ENCODE assay signal across 1 cellular context in genomic region chr15:67030036-67030762, GRCh38.
A peak's percentile ranks its signal among the peaks of the same experiment; 100 is the strongest.
TF ChIP-seq lines count a peak whose summit lies in the region.

No MANE protein-coding gene starts in this region.

TF ChIP-seq in HepG2, 621 proteins besides CTCF, POLR2A, EP300 and RAD21 (continued from another document and continues in another):
- TF ChIP-seq RERE (CRISPR knock-in tag; IDR thresholded peaks at IDR 0.05; ENCODE audit: low read depth): peak; percentile 89; the same call in 1 of the 2 replicates
- TF ChIP-seq ZNF704 (CRISPR knock-in tag; IDR thresholded peaks at IDR 0.05; ENCODE audit: borderline replicate concordance): no peak
- 0 out of 2 replicates have a peak, but pooled peaks have one; percentile 17 for TF ChIP-seq NFKBIZ (CRISPR knock-in tag; IDR thresholded peaks at IDR 0.05)
- no peak for TF ChIP-seq ZNF510 (CRISPR knock-in tag; IDR thresholded peaks at IDR 0.05; ENCODE audit: low read depth)
- peak; percentile 35 to 71; a peak in 2 of 4 replicates for TF ChIP-seq NR2F1 (CRISPR knock-in tag; IDR thresholded peaks at IDR 0.05)
- peak; percentile 32 for TF ChIP-seq TCF7 (IDR thresholded peaks at IDR 0.05; ENCODE audit: low read depth)
- TF ChIP-seq, protein P1, sequence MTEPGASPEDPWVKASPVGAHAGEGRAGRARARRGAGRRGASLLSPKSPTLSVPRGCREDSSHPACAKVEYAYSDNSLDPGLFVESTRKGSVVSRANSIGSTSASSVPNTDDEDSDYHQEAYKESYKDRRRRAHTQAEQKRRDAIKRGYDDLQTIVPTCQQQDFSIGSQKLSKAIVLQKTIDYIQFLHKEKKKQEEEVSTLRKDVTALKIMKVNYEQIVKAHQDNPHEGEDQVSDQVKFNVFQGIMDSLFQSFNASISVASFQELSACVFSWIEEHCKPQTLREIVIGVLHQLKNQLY (CRISPR knock-in tag; IDR thresholded peaks at IDR 0.05): peak; percentile 19; the same call in 1 of the 2 replicates
- TF ChIP-seq HDAC2 (CRISPR knock-in tag; IDR thresholded peaks at IDR 0.05): peak; percentile 83
- 0 out of 2 replicates have a peak, but pooled peaks have one; percentile 48 for TF ChIP-seq ZNF292 (CRISPR knock-in tag; IDR thresholded peaks at IDR 0.05; ENCODE audit: borderline replicate concordance, low read depth)
- TF ChIP-seq, protein P2, sequence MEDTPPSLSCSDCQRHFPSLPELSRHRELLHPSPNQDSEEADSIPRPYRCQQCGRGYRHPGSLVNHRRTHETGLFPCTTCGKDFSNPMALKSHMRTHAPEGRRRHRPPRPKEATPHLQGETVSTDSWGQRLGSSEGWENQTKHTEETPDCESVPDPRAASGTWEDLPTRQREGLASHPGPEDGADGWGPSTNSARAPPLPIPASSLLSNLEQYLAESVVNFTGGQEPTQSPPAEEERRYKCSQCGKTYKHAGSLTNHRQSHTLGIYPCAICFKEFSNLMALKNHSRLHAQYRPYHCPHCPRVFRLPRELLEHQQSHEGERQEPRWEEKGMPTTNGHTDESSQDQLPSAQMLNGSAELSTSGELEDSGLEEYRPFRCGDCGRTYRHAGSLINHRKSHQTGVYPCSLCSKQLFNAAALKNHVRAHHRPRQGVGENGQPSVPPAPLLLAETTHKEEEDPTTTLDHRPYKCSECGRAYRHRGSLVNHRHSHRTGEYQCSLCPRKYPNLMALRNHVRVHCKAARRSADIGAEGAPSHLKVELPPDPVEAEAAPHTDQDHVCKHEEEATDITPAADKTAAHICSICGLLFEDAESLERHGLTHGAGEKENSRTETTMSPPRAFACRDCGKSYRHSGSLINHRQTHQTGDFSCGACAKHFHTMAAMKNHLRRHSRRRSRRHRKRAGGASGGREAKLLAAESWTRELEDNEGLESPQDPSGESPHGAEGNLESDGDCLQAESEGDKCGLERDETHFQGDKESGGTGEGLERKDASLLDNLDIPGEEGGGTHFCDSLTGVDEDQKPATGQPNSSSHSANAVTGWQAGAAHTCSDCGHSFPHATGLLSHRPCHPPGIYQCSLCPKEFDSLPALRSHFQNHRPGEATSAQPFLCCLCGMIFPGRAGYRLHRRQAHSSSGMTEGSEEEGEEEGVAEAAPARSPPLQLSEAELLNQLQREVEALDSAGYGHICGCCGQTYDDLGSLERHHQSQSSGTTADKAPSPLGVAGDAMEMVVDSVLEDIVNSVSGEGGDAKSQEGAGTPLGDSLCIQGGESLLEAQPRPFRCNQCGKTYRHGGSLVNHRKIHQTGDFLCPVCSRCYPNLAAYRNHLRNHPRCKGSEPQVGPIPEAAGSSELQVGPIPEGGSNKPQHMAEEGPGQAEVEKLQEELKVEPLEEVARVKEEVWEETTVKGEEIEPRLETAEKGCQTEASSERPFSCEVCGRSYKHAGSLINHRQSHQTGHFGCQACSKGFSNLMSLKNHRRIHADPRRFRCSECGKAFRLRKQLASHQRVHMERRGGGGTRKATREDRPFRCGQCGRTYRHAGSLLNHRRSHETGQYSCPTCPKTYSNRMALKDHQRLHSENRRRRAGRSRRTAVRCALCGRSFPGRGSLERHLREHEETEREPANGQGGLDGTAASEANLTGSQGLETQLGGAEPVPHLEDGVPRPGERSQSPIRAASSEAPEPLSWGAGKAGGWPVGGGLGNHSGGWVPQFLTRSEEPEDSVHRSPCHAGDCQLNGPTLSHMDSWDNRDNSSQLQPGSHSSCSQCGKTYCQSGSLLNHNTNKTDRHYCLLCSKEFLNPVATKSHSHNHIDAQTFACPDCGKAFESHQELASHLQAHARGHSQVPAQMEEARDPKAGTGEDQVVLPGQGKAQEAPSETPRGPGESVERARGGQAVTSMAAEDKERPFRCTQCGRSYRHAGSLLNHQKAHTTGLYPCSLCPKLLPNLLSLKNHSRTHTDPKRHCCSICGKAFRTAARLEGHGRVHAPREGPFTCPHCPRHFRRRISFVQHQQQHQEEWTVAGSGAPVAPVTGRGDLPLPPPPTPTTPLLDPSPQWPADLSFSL (CRISPR knock-in tag; IDR thresholded peaks at IDR 0.05): peak; percentile 86
- TF ChIP-seq, protein P3, sequence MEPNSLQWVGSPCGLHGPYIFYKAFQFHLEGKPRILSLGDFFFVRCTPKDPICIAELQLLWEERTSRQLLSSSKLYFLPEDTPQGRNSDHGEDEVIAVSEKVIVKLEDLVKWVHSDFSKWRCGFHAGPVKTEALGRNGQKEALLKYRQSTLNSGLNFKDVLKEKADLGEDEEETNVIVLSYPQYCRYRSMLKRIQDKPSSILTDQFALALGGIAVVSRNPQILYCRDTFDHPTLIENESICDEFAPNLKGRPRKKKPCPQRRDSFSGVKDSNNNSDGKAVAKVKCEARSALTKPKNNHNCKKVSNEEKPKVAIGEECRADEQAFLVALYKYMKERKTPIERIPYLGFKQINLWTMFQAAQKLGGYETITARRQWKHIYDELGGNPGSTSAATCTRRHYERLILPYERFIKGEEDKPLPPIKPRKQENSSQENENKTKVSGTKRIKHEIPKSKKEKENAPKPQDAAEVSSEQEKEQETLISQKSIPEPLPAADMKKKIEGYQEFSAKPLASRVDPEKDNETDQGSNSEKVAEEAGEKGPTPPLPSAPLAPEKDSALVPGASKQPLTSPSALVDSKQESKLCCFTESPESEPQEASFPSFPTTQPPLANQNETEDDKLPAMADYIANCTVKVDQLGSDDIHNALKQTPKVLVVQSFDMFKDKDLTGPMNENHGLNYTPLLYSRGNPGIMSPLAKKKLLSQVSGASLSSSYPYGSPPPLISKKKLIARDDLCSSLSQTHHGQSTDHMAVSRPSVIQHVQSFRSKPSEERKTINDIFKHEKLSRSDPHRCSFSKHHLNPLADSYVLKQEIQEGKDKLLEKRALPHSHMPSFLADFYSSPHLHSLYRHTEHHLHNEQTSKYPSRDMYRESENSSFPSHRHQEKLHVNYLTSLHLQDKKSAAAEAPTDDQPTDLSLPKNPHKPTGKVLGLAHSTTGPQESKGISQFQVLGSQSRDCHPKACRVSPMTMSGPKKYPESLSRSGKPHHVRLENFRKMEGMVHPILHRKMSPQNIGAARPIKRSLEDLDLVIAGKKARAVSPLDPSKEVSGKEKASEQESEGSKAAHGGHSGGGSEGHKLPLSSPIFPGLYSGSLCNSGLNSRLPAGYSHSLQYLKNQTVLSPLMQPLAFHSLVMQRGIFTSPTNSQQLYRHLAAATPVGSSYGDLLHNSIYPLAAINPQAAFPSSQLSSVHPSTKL (CRISPR knock-in tag; IDR thresholded peaks at IDR 0.05): peak; percentile 93
- TF ChIP-seq, protein P4, sequence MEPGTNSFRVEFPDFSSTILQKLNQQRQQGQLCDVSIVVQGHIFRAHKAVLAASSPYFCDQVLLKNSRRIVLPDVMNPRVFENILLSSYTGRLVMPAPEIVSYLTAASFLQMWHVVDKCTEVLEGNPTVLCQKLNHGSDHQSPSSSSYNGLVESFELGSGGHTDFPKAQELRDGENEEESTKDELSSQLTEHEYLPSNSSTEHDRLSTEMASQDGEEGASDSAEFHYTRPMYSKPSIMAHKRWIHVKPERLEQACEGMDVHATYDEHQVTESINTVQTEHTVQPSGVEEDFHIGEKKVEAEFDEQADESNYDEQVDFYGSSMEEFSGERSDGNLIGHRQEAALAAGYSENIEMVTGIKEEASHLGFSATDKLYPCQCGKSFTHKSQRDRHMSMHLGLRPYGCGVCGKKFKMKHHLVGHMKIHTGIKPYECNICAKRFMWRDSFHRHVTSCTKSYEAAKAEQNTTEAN (CRISPR knock-in tag; conservative IDR thresholded peaks at IDR 0.05): peak; percentile 59; the same call in 1 of the 2 replicates
- no peak for TF ChIP-seq ZNF30 (CRISPR knock-in tag; IDR thresholded peaks at IDR 0.05)
- TF ChIP-seq TAF1 (CRISPR knock-in tag; IDR thresholded peaks at IDR 0.05): no peak
- TF ChIP-seq, protein P5, sequence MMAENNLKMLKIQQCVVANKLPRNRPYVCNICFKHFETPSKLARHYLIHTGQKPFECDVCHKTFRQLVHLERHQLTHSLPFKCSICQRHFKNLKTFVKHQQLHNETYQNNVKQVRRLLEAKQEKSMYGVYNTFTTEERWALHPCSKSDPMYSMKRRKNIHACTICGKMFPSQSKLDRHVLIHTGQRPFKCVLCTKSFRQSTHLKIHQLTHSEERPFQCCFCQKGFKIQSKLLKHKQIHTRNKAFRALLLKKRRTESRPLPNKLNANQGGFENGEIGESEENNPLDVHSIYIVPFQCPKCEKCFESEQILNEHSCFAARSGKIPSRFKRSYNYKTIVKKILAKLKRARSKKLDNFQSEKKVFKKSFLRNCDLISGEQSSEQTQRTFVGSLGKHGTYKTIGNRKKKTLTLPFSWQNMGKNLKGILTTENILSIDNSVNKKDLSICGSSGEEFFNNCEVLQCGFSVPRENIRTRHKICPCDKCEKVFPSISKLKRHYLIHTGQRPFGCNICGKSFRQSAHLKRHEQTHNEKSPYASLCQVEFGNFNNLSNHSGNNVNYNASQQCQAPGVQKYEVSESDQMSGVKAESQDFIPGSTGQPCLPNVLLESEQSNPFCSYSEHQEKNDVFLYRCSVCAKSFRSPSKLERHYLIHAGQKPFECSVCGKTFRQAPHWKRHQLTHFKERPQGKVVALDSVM (CRISPR knock-in tag; IDR thresholded peaks at IDR 0.05): peak; percentile 47; the same call in 1 of the 2 replicates
- peak; percentile 87 for TF ChIP-seq NR2F2 (IDR thresholded peaks at IDR 0.05; ENCODE audit: borderline replicate concordance, low read depth)
- TF ChIP-seq TFE3 (CRISPR knock-in tag; IDR thresholded peaks at IDR 0.05): peak; percentile 67; the same call in 1 of the 2 replicates
- peak; percentile 85 for TF ChIP-seq ZNF350 (CRISPR knock-in tag; IDR thresholded peaks at IDR 0.05; ENCODE audit: borderline replicate concordance, low read depth)
- no peak for TF ChIP-seq KDM4B (CRISPR knock-in tag; IDR thresholded peaks at IDR 0.05)
- TF ChIP-seq FOXC1 (CRISPR knock-in tag; IDR thresholded peaks at IDR 0.05; ENCODE audit: borderline replicate concordance): no peak
- no peak for TF ChIP-seq ZNF414 (CRISPR knock-in tag; IDR thresholded peaks at IDR 0.05)
